8 cellular contexts compared by ENCODE assay signal in genomic region chr17:16438173-16438556, GRCh38. TPM values are rescaled to one million over a fixed set of nuclear protein-coding genes. Genes with fewer than 3 reads are reported as not detected.
A peak's percentile ranks its signal among the peaks of the same experiment; 100 is the strongest.
DNase-seq lines count a peak whose midpoint lies in the region; ATAC-seq and TF ChIP-seq lines count a peak whose summit lies in the region.

No MANE protein-coding gene starts in this region.

- ATAC-seq in activated naive CD4-positive, alpha-beta T cell treated with anti-CD3 and anti-CD28 coated beads, Interleukin-2, amount 50 U/mL, for 72 hours = no peak
- no peak for ATAC-seq in left lung
- no peak for ATAC-seq in upper lobe of left lung (ENCODE audit: low FRiP score in 2 of 2)
- no peak for ATAC-seq in HG02970 (IDR thresholded peaks at IDR 0.05; ENCODE audit: low FRiP score, unreplicated experiment)
- no peak for ATAC-seq in HG03025 (IDR thresholded peaks at IDR 0.05; ENCODE audit: low FRiP score, unreplicated experiment)

- H3K27ac ChIP-seq in left ventricle myocardium inferior (replicated peaks) (peak overlapping the region; percentile 89), left lung (peak overlapping the region; percentile 79 to 92), upper lobe of left lung (peak overlapping the region; percentile 81 to 90 (median 90))

- TF ChIP-seq POLR2A in upper lobe of left lung (IDR thresholded peaks at IDR 0.05) = no peak

- peak overlapping the region; percentile 98 for H3K4me3 ChIP-seq in left ventricle myocardium inferior
- H3K4me3 ChIP-seq in left lung = peak overlapping the region; percentile 23 to 98
- peak overlapping the region in 3 of 4 donors; percentile 60 to 94 (median 62) for H3K4me3 ChIP-seq in upper lobe of left lung

- no peaks in the 10 kb centered on the region for H3K27me3 ChIP-seq in left ventricle myocardium inferior (ENCODE audit: low read depth)
- H3K27me3 ChIP-seq in left lung = no peaks in the 10 kb centered on the region
- H3K27me3 ChIP-seq in upper lobe of left lung = no peaks in the 10 kb centered on the region

- H3K36me3 ChIP-seq in left ventricle myocardium inferior (peaks cover 34% of the 10 kb centered on the region), left lung (peaks cover 0 to 40% of the 10 kb centered on the region in 2 donors), upper lobe of left lung (peaks cover 7 to 34% (median 19%) of the 10 kb centered on the region in 4 donors)

- H3K9me3 Mint-ChIP-seq in activated naive CD4-positive, alpha-beta T cell treated with anti-CD3 and anti-CD28 coated beads, Interleukin-2, amount 50 U/mL, for 72 hours = no peaks in the 10 kb centered on the region

- intact Hi-C loops in left ventricle myocardium inferior (cut with micrococcal nuclease) = no loop called here
- intact Hi-C loops in cardiac septum (cut with DNase I) = loop anchor here (2.0 kb wide), 1 partner anchor 57 kb away; the partner anchor contains the start of gene UBB
- intact Hi-C loops in left lung (cut with DNase I) = loop anchor here in 1 of 2 donors (10.0 kb wide), 1 partner anchor 73 kb away; no protein-coding TSS in a partner anchor

- no peaks in the 10 kb centered on the region for H3K9me3 ChIP-seq in left ventricle myocardium inferior (replicated peaks)
- no peaks in the 10 kb centered on the region for H3K9me3 ChIP-seq in left lung
- H3K9me3 ChIP-seq in upper lobe of left lung = no peaks in the 10 kb centered on the region

- H3K4me1 ChIP-seq in left ventricle myocardium inferior = peaks cover 47% of the 10 kb centered on the region
- H3K4me1 ChIP-seq in left lung = peaks cover 24 to 50% of the 10 kb centered on the region in 2 donors
- peaks cover 26 to 44% (median 32%) of the 10 kb centered on the region in 4 donors for H3K4me1 ChIP-seq in upper lobe of left lung

- TF ChIP-seq CTCF in left ventricle myocardium inferior (IDR thresholded peaks at IDR 0.05; ENCODE audit: borderline replicate concordance) = no peak
- no peak for TF ChIP-seq CTCF in left lung (IDR thresholded peaks at IDR 0.05)
- no peak for TF ChIP-seq CTCF in upper lobe of left lung (IDR thresholded peaks at IDR 0.05)
- TF ChIP-seq CTCF in GM10266 (IDR thresholded peaks at IDR 0.05; ENCODE audit: control insufficient read depth, insufficient read depth, low read depth, missing control alignments) = no peak

- H3K36me3 Mint-ChIP-seq in activated naive CD4-positive, alpha-beta T cell treated with anti-CD3 and anti-CD28 coated beads, Interleukin-2, amount 50 U/mL, for 72 hours = peaks cover 43 to 50% of the 10 kb centered on the region in 2 donors

- H3K27ac Mint-ChIP-seq in activated naive CD4-positive, alpha-beta T cell treated with anti-CD3 and anti-CD28 coated beads, Interleukin-2, amount 50 U/mL, for 72 hours = peak overlapping the region; percentile 99 to 100

- no peak for TF ChIP-seq EP300 in upper lobe of left lung (IDR thresholded peaks at IDR 0.05)

- 19 to 23% methylated on average over 8 of the region's 8 CpGs for WGBS in upper lobe of left lung, 2 donors

- DNase-seq in left ventricle myocardium inferior (no peak), cardiac septum (ENCODE audit: low spot score) (no peak), left lung (no peak), upper lobe of left lung (no peak), GM10266 (ENCODE audit: extremely low spot score) (no peak)
- DNase-seq in activated naive CD4-positive, alpha-beta T cell treated with anti-CD3 and anti-CD28 coated beads, Interleukin-2, amount 50 U/mL, for 72 hours (ENCODE audit: low spot score in 2 of 2) = no peak

RNA-seq across cellular contexts. Expression of gene TRPV2, which starts 22.8 kb away (rescaled TPM):
- total RNA-seq in left ventricle myocardium inferior = 6.7 TPM
- total RNA-seq in cardiac septum = 9.1 TPM
- 10 to 100 TPM; 29.1 to 42.0 TPM for total RNA-seq in activated naive CD4-positive, alpha-beta T cell treated with anti-CD3 and anti-CD28 coated beads, Interleukin-2, amount 50 U/mL, for 72 hours
- 10 to 100 TPM; 58.0 to 97.7 TPM for total RNA-seq in left lung
- total RNA-seq in upper lobe of left lung = 100 to 1,000 TPM in 2 of 6 donors, 10 to 100 TPM in 4; 33.4 to 127 (median 48.6) TPM

RNA-seq across cellular contexts. Expression of gene LRRC75A, which starts 53.8 kb away (rescaled TPM):
- total RNA-seq in left ventricle myocardium inferior (0.96 TPM), cardiac septum (1.4 TPM), left lung (1 to 10 TPM; 2.9 to 3.8 TPM), upper lobe of left lung (1 to 10 TPM; 2.1 to 7.3 (median 5.2) TPM)
- 1 to 10 TPM in 1 of 2 donors, under 1 TPM in 1; 0.41 to 1.4 TPM for total RNA-seq in activated naive CD4-positive, alpha-beta T cell treated with anti-CD3 and anti-CD28 coated beads, Interleukin-2, amount 50 U/mL, for 72 hours

RNA-seq across cellular contexts. Expression of gene UBB, which starts 57.3 kb away (rescaled TPM):
- total RNA-seq in left ventricle myocardium inferior = 1,605 TPM
- total RNA-seq in cardiac septum = 1,552 TPM
- total RNA-seq in activated naive CD4-positive, alpha-beta T cell treated with anti-CD3 and anti-CD28 coated beads, Interleukin-2, amount 50 U/mL, for 72 hours = 1,000 to 10,000 TPM; 1,283 to 1,379 TPM
- 1,000 to 10,000 TPM; 1,151 to 1,430 TPM for total RNA-seq in left lung
- 1,000 to 10,000 TPM in 3 of 6 donors, 100 to 1,000 TPM in 3; 281 to 1,666 (median 998) TPM for total RNA-seq in upper lobe of left lung
